ENCODE assay signal across 1 cellular context in genomic region chr9:98120476-98120875, GRCh38.
TF ChIP-seq lines count a peak whose summit lies in the region.

No MANE protein-coding gene starts in this region.

TF ChIP-seq in WTC11, 78 proteins besides CTCF, POLR2A, EP300 and RAD21 (continued from another document):
- TF ChIP-seq ARID4B (CRISPR knock-in tag; IDR thresholded peaks at IDR 0.05; ENCODE audit: borderline replicate concordance) (no peak), EMX1 (CRISPR knock-in tag; IDR thresholded peaks at IDR 0.05) (no peak), ESRRA (CRISPR knock-in tag; IDR thresholded peaks at IDR 0.05; ENCODE audit: borderline replicate concordance) (no peak), ZNF263 (CRISPR knock-in tag; IDR thresholded peaks at IDR 0.05; ENCODE audit: low read depth) (no peak), ZNF317 (CRISPR knock-in tag; IDR thresholded peaks at IDR 0.05; ENCODE audit: borderline replicate concordance, low read depth) (no peak)
- TF ChIP-seq, protein P1, sequence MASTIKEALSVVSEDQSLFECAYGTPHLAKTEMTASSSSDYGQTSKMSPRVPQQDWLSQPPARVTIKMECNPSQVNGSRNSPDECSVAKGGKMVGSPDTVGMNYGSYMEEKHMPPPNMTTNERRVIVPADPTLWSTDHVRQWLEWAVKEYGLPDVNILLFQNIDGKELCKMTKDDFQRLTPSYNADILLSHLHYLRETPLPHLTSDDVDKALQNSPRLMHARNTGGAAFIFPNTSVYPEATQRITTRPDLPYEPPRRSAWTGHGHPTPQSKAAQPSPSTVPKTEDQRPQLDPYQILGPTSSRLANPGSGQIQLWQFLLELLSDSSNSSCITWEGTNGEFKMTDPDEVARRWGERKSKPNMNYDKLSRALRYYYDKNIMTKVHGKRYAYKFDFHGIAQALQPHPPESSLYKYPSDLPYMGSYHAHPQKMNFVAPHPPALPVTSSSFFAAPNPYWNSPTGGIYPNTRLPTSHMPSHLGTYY (CRISPR knock-in tag; IDR thresholded peaks at IDR 0.05) = no peak
- TF ChIP-seq, protein P2, sequence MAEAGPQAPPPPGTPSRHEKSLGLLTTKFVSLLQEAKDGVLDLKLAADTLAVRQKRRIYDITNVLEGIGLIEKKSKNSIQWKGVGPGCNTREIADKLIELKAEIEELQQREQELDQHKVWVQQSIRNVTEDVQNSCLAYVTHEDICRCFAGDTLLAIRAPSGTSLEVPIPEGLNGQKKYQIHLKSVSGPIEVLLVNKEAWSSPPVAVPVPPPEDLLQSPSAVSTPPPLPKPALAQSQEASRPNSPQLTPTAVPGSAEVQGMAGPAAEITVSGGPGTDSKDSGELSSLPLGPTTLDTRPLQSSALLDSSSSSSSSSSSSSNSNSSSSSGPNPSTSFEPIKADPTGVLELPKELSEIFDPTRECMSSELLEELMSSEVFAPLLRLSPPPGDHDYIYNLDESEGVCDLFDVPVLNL (CRISPR knock-in tag; IDR thresholded peaks at IDR 0.05; ENCODE audit: borderline replicate concordance, low read depth) = no peak
